ENCODE assay signal across 27 cellular contexts in genomic region chr1:25779387-25779786, GRCh38.
"Had no signal": no experiment of that assay in that cellular context is flagged by ENCODE, and none has a peak within 500 bp of the region (broad histone marks: within the 10 kb centered on the region; RNA-seq: fewer than 3 reads in every experiment).

No MANE protein-coding gene starts in this region.

- H3K27ac ChIP-seq: ascending aorta, coronary artery, dorsolateral prefrontal cortex, lower lobe of right lung, testis, vagina had no signal

- H3K27me3 Mint-ChIP-seq: activated CD4-positive, alpha-beta memory T cell treated with anti-CD3 and anti-CD28 coated beads, Interleukin-2, amount 10 ng/mL, durations not matched to agents 7 days and 5 days; activated CD4-positive, alpha-beta T cell treated with anti-CD3 and anti-CD28 coated beads, Interleukin-2, amount 10 ng/mL, durations not matched to agents 7 days and 5 days; activated naive CD8-positive, alpha-beta T cell treated with anti-CD3 and anti-CD28 coated beads, Interleukin-2, amount 10 ng/mL, durations not matched to agents 7 days and 5 days; activated T-cell treated with anti-CD3 and anti-CD28 coated beads, Interleukin-2, amount 50 U/mL, for 24 hours had no signal

- H3K9me3 Mint-ChIP-seq: activated CD4-positive, alpha-beta memory T cell treated with anti-CD3 and anti-CD28 coated beads, Interleukin-2, amount 10 ng/mL, durations not matched to agents 7 days and 5 days; activated CD4-positive, alpha-beta T cell treated with anti-CD3 and anti-CD28 coated beads, Interleukin-2, amount 10 ng/mL, durations not matched to agents 7 days and 5 days; activated naive CD4-positive, alpha-beta T cell treated with anti-CD3 and anti-CD28 coated beads, Interleukin-2, amount 10 ng/mL, durations not matched to agents 7 days and 5 days; activated naive CD8-positive, alpha-beta T cell treated with anti-CD3 and anti-CD28 coated beads, Interleukin-2, amount 10 ng/mL, durations not matched to agents 7 days and 5 days; activated T-cell treated with anti-CD3 and anti-CD28 coated beads, Interleukin-2, amount 50 U/mL, for 24 hours; natural killer cell treated with Interleukin-12 subunit alpha and Interleukin-12 subunit beta and Interleukin-15 and Interleukin-18, amount 100 ng/mL, for 72 hours; WTC11 had no signal

- H3K27me3 ChIP-seq: ascending aorta, dorsolateral prefrontal cortex, testis, vagina had no signal

- DNase-seq: activated CD4-positive, alpha-beta memory T cell treated with anti-CD3 and anti-CD28 coated beads, Interleukin-2, amount 10 ng/mL, durations not matched to agents 7 days and 5 days; activated CD4-positive, alpha-beta T cell treated with anti-CD3 and anti-CD28 coated beads for 1 hour; activated CD4-positive, alpha-beta T cell treated with anti-CD3 and anti-CD28 coated beads, Interleukin-2, amount 10 ng/mL, durations not matched to agents 7 days and 5 days; activated CD8-positive, alpha-beta memory T cell treated with anti-CD3 and anti-CD28 coated beads, Interleukin-2, amount 50 U/mL, for 48 hours; activated gamma-delta T cell; activated naive CD4-positive, alpha-beta T cell treated with anti-CD3 and anti-CD28 coated beads, Interleukin-2, amount 10 ng/mL, durations not matched to agents 7 days and 5 days; activated naive CD8-positive, alpha-beta T cell treated with anti-CD3 and anti-CD28 coated beads, Interleukin-2, amount 10 ng/mL, durations not matched to agents 7 days and 5 days; activated T-cell treated with anti-CD3 and anti-CD28 coated beads, Interleukin-2, amount 50 U/mL, for 24 hours; dorsolateral prefrontal cortex; effector memory CD4-positive, alpha-beta T cell; erythroblast; head of caudate nucleus; hypothalamus; lower lobe of right lung; mesenchymal stem cell; stimulated activated CD4-positive, alpha-beta T cell treated with anti-CD3 and anti-CD28 coated beads, Interleukin-2, amount 100 ng/mL, for 48 hours; stimulated activated naive CD8-positive, alpha-beta T cell treated with anti-CD3 and anti-CD28 coated beads, Interleukin-15, Interleukin-2, amounts not matched to agents 100 U/mL and 50 U/mL, for 24 hours; T-helper 2 cell; testis; trophoblast cell had no signal

- H3K27ac Mint-ChIP-seq: activated CD4-positive, alpha-beta memory T cell treated with anti-CD3 and anti-CD28 coated beads, Interleukin-2, amount 10 ng/mL, durations not matched to agents 7 days and 5 days; activated CD4-positive, alpha-beta T cell treated with anti-CD3 and anti-CD28 coated beads, Interleukin-2, amount 10 ng/mL, durations not matched to agents 7 days and 5 days; activated naive CD8-positive, alpha-beta T cell treated with anti-CD3 and anti-CD28 coated beads, Interleukin-2, amount 10 ng/mL, durations not matched to agents 7 days and 5 days; activated T-cell treated with anti-CD3 and anti-CD28 coated beads, Interleukin-2, amount 50 U/mL, for 24 hours; natural killer cell treated with Interleukin-12 subunit alpha and Interleukin-12 subunit beta and Interleukin-15 and Interleukin-18, amount 100 ng/mL, for 72 hours had no signal

- H3K4me1 ChIP-seq: ascending aorta, vagina had no signal

- H3K36me3 Mint-ChIP-seq: brain; natural killer cell treated with Interleukin-12 subunit alpha and Interleukin-12 subunit beta and Interleukin-15 and Interleukin-18, amount 100 ng/mL, for 72 hours; WTC11 had no signal

- H3K4me3 Mint-ChIP-seq: activated CD4-positive, alpha-beta memory T cell treated with anti-CD3 and anti-CD28 coated beads, Interleukin-2, amount 10 ng/mL, durations not matched to agents 7 days and 5 days; activated CD4-positive, alpha-beta T cell treated with anti-CD3 and anti-CD28 coated beads, Interleukin-2, amount 10 ng/mL, durations not matched to agents 7 days and 5 days; activated naive CD4-positive, alpha-beta T cell treated with anti-CD3 and anti-CD28 coated beads, Interleukin-2, amount 10 ng/mL, durations not matched to agents 7 days and 5 days; activated naive CD8-positive, alpha-beta T cell treated with anti-CD3 and anti-CD28 coated beads, Interleukin-2, amount 10 ng/mL, durations not matched to agents 7 days and 5 days; activated T-cell treated with anti-CD3 and anti-CD28 coated beads, Interleukin-2, amount 50 U/mL, for 24 hours; brain; natural killer cell treated with Interleukin-12 subunit alpha and Interleukin-12 subunit beta and Interleukin-15 and Interleukin-18, amount 100 ng/mL, for 72 hours; WTC11 had no signal

- ATAC-seq: lower lobe of right lung; natural killer cell treated with Interleukin-12 subunit alpha and Interleukin-12 subunit beta and Interleukin-15 and Interleukin-18, amount 100 ng/mL, for 72 hours; right cardiac atrium; stimulated activated naive CD8-positive, alpha-beta T cell treated with anti-CD3 and anti-CD28 coated beads, Interleukin-15, Interleukin-2, amounts not matched to agents 100 U/mL and 50 U/mL, for 24 hours had no signal

- H3K4me3 ChIP-seq: ascending aorta, coronary artery, dorsolateral prefrontal cortex, lower lobe of right lung, testis, vagina had no signal

- H3K9me3 ChIP-seq: ascending aorta, lower lobe of right lung, testis, vagina had no signal
